8 cellular contexts compared by ENCODE assay signal in the genomic region with DNA sequence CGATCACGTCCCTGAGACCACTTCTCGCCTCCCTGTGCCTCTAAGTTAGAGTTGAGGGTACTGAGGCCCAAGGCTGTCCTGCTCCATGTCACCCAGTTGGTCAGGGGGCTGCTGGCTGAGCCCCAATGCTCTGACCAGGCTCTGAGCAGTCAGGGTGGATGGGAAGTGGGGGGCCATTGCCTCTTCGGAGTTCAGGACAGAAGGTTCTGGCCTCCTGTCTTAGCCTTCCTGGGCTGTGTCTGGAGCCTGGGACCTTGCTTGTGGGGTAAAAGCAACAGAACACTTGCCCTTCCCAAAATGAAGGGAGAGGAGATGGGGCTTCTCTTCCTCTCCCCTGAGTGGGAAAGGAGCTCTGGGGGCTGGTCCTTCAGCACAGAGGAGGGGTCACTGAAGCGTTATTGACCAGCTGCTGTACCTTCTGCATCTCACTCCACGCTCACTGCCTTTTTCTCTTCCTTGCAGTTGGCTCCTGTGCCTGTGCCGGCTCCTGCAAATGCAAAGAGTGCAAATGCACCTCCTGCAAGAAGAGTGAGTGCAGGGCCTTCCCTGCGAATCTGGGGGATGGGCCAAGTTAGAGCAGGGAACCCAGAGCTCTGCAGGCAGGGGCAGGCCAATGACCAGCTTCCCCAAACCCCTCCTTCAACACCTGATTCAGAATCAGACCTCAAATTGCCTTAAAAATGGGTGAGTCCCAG.
DNase-seq lines count a peak whose midpoint lies in the region; ATAC-seq and TF ChIP-seq lines count a peak whose summit lies in the region.

No MANE protein-coding gene starts in this region.

- H2AFZ ChIP-seq in ACC112 (ENCODE audit: low read length, unreplicated experiment) = peak overlapping the region; percentile 20

- H3K79me2 ChIP-seq in ACC112 (ENCODE audit: control insufficient read depth, insufficient read depth, low read length, unreplicated experiment) = peaks cover 7% of the 10 kb centered on the region

- ATAC-seq in GM21515 (IDR thresholded peaks at IDR 0.05; ENCODE audit: unreplicated experiment) (peak; percentile 8), HG03025 (IDR thresholded peaks at IDR 0.05; ENCODE audit: low FRiP score, unreplicated experiment) (no peak)

- H3K36me3 ChIP-seq in ACC112 (ENCODE audit: insufficient read depth, low read length) = no peaks in the 10 kb centered on the region

- TF ChIP-seq CTCF in VCaP (conservative IDR thresholded peaks at IDR 0.05) (no peak), foreskin fibroblast (IDR thresholded peaks at IDR 0.05; ENCODE audit: low read depth, low read length) (no peak)

- H3K4me3 ChIP-seq in ACC112 (ENCODE audit: low read depth, low read length) = peak overlapping the region; percentile 91
- peak overlapping the region; percentile 66 to 68 for H3K4me3 ChIP-seq in foreskin fibroblast (ENCODE audit: low read depth in 1 of 2, low read length in 2 of 2)
- H3K4me3 ChIP-seq in skeletal muscle cell (ENCODE audit: low read depth, low read length) = peak overlapping the region; percentile 65

- DNase-seq in foreskin fibroblast (no peak), skeletal muscle cell (ENCODE audit: low read depth) (no peak), GM19238 (ENCODE audit: insufficient read length, low spot score) (no peak), NCI-H748 (lab: John Stamatoyannopoulos, UW; ENCODE audit: unreplicated experiment) (no peak)

- no peaks in the 10 kb centered on the region for H3K27me3 ChIP-seq in ACC112 (ENCODE audit: insufficient read depth, low read length)

- H3K27ac ChIP-seq in ACC112 (ENCODE audit: low read depth, low read length) (no peak overlapping the region), VCaP (peak overlapping the region; percentile 81)

- H3K4me1 ChIP-seq in ACC112 (ENCODE audit: control insufficient read depth, insufficient read depth, low read length, unreplicated experiment) = peaks cover 19% of the 10 kb centered on the region
